Comparison of ENCODE assay signal across 15 cellular contexts in genomic region chr4:13436962-13437361, GRCh38.
DNase-seq lines count a peak whose midpoint lies in the region; TF ChIP-seq lines count a peak whose summit lies in the region.
"Had no signal": no experiment of that assay in that cellular context is flagged by ENCODE, and none has a peak within 500 bp of the region (broad histone marks: within the 10 kb centered on the region; RNA-seq: fewer than 3 reads in every experiment).

No MANE protein-coding gene starts in this region.

- peaks cover 5% of the 10 kb centered on the region; the same call in 1 of the 2 replicates for H3F3A ChIP-seq in MM.1S (ENCODE audit: insufficient read depth, low read length)

- H3K9me3 Mint-ChIP-seq in activated naive CD4-positive, alpha-beta T cell treated with anti-CD3 and anti-CD28 coated beads, Interleukin-2, amount 50 U/mL, for 24 hours, result peaks cover 17% of the 10 kb centered on the region

- no peaks in the 10 kb centered on the region for H4K20me1 ChIP-seq in MM.1S (ENCODE audit: insufficient read depth, low read length)

- H3K36me3 Mint-ChIP-seq in activated naive CD4-positive, alpha-beta T cell treated with anti-CD3 and anti-CD28 coated beads, Interleukin-2, amount 50 U/mL, for 24 hours, result peaks cover 26% of the 10 kb centered on the region

- no peak overlapping the region for H2AFZ ChIP-seq in MM.1S (ENCODE audit: low read length)
- H2AFZ ChIP-seq: GM23338 had no signal

- no peak overlapping the region for H3K9ac ChIP-seq in MM.1S (ENCODE audit: low read length)

- DNase-seq in activated naive CD4-positive, alpha-beta T cell (lab: John Stamatoyannopoulos, UW), result no peak
- DNase-seq in MM.1S (peak; percentile 60), RPMI8226 (peak; percentile 3), NCI-H748 treated with DMSO at 0.1 percent for 48 hours (lab: John Stamatoyannopoulos, UW) (no peak), inferior parietal cortex (ENCODE audit: extremely low spot score) (no peak)
- DNase-seq: C1 segment of cervical spinal cord; Calu3; CD4-positive, alpha-beta memory T cell; COR-L47; DMS53; DMS79 treated with DMSO at 0.1 percent for 48 hours; GF-D8; H9 had no signal

- TF ChIP-seq CTCF in MM.1S (IDR thresholded peaks at IDR 0.05; ENCODE audit: low read length), result no peak

- no peaks in the 10 kb centered on the region for H3K9me2 ChIP-seq in MM.1S (replicated peaks; ENCODE audit: insufficient read depth, low read length)

- no peak overlapping the region for H3K4me3 ChIP-seq in MM.1S (ENCODE audit: low read length)
- H3K4me3 ChIP-seq: GM23338 had no signal

- peak overlapping the region; percentile 22; the same call in 1 of the 2 replicates for H3K4me2 ChIP-seq in MM.1S (ENCODE audit: low read depth, low read length)
- H3K4me2 ChIP-seq: GM23338 had no signal

- H3K4me3 Mint-ChIP-seq in activated naive CD4-positive, alpha-beta T cell treated with anti-CD3 and anti-CD28 coated beads, Interleukin-2, amount 50 U/mL, for 24 hours, result no peak overlapping the region
- H3K4me3 Mint-ChIP-seq: GM23338, H9 had no signal

- H3K4me1 ChIP-seq in MM.1S (ENCODE audit: low read length), result peaks cover 16% of the 10 kb centered on the region; the same call in 1 of the 2 replicates

- H3K79me2 ChIP-seq in MM.1S (ENCODE audit: low read length), result peaks cover 56% of the 10 kb centered on the region

- H3K4me1 Mint-ChIP-seq in activated naive CD4-positive, alpha-beta T cell treated with anti-CD3 and anti-CD28 coated beads, Interleukin-2, amount 50 U/mL, for 24 hours, result peaks cover 51% of the 10 kb centered on the region

- no peaks in the 10 kb centered on the region for H3K9me3 ChIP-seq in MM.1S (replicated peaks; ENCODE audit: insufficient read depth, low read length)

- peak overlapping the region; percentile 3 for H3K27ac Mint-ChIP-seq in activated naive CD4-positive, alpha-beta T cell treated with anti-CD3 and anti-CD28 coated beads, Interleukin-2, amount 50 U/mL, for 24 hours
- H3K27ac Mint-ChIP-seq: GM23338, H9 had no signal

- H3K27me3 ChIP-seq in MM.1S (replicated peaks; ENCODE audit: insufficient read depth, low read length), result no peaks in the 10 kb centered on the region

- H3K27ac ChIP-seq in MM.1S (ENCODE audit: low read length), result no peak overlapping the region

- no peaks in the 10 kb centered on the region for H3K27me3 Mint-ChIP-seq in activated naive CD4-positive, alpha-beta T cell treated with anti-CD3 and anti-CD28 coated beads, Interleukin-2, amount 50 U/mL, for 24 hours
- H3K27me3 Mint-ChIP-seq: CD4-positive, alpha-beta memory T cell had no signal

- no peaks in the 10 kb centered on the region for H3K36me3 ChIP-seq in MM.1S (replicated peaks; ENCODE audit: insufficient read depth, low read length)

Comparison
In these comparisons a context has a peak if more than half of its experiments do, and no peak if none do; other contexts are left out.
1. DNase-seq: peak in MM.1S (single experiment) and RPMI8226 (single experiment); none in activated naive CD4-positive, alpha-beta T cell (0 of 4), NCI-H748 treated with DMSO at 0.1 percent for 48 hours (single experiment) and inferior parietal cortex (single experiment).